23 cellular contexts compared by ENCODE assay signal in genomic region chr1:167524651-167525050, GRCh38. TPM values are rescaled to one million over a fixed set of nuclear protein-coding genes. Genes with fewer than 3 reads are reported as not detected.
DNase-seq lines count a peak whose midpoint lies in the region; ATAC-seq and TF ChIP-seq lines count a peak whose summit lies in the region.
"Had no signal": no experiment of that assay in that cellular context is flagged by ENCODE, and none has a peak within 500 bp of the region (broad histone marks: within the 10 kb centered on the region; RNA-seq: fewer than 3 reads in every experiment).

No MANE protein-coding gene starts in this region.

- no peak overlapping the region for H3K27ac Mint-ChIP-seq in WTC11
- no peak overlapping the region for H3K27ac Mint-ChIP-seq in activated naive CD4-positive, alpha-beta T cell treated with anti-CD3 and anti-CD28 coated beads, Interleukin-2, amount 50 U/mL, for 72 hours
- H3K27ac Mint-ChIP-seq: memory B cell had no signal

- POLR2A ChIA-PET in WTC11 (lab: Charles Lee) = no interaction called here

- peaks cover 2% of the 10 kb centered on the region for H3K4me1 Mint-ChIP-seq in WTC11
- H3K4me1 Mint-ChIP-seq: memory B cell had no signal

- CTCF ChIA-PET in WTC11 (lab: Charles Lee) = interaction anchor here (1.7 kb wide), 1 partner anchor 9 kb away, joined by 8 read pairs; no protein-coding TSS in a partner anchor

- intact Hi-C loops in posterior cingulate gyrus (cut with DNase I) = no loop called here

- no peaks in the 10 kb centered on the region for H3K36me3 Mint-ChIP-seq in WTC11
- H3K36me3 Mint-ChIP-seq in activated naive CD4-positive, alpha-beta T cell treated with anti-CD3 and anti-CD28 coated beads, Interleukin-2, amount 50 U/mL, for 72 hours = no peaks in the 10 kb centered on the region
- H3K36me3 Mint-ChIP-seq: memory B cell had no signal

- peaks cover 5% of the 10 kb centered on the region; the same call in 1 of the 2 replicates for H3K9me3 Mint-ChIP-seq in WTC11
- H3K9me3 Mint-ChIP-seq in activated naive CD4-positive, alpha-beta T cell treated with anti-CD3 and anti-CD28 coated beads, Interleukin-2, amount 50 U/mL, for 72 hours = no peaks in the 10 kb centered on the region

- ATAC-seq in WTC11 = no peak
- no peak for ATAC-seq in HG03159 (IDR thresholded peaks at IDR 0.05; ENCODE audit: unreplicated experiment)
- no peak for ATAC-seq in activated naive CD4-positive, alpha-beta T cell treated with anti-CD3 and anti-CD28 coated beads, Interleukin-2, amount 50 U/mL, for 72 hours
- ATAC-seq in GM18517 (IDR thresholded peaks at IDR 0.05; ENCODE audit: unreplicated experiment) = no peak
- ATAC-seq: heart left ventricle had no signal

- H3K27me3 Mint-ChIP-seq in WTC11 (ENCODE audit: low read depth) = peaks cover 17% of the 10 kb centered on the region

- no peak for TF ChIP-seq CTCF in WTC11 (IDR thresholded peaks at IDR 0.05)

- peak; percentile 51 for DNase-seq in NCI-H146 (lab: John Stamatoyannopoulos, UW)
- no peak for DNase-seq in WTC11 (ENCODE audit: low spot score)
- DNase-seq in inferior parietal cortex (ENCODE audit: extremely low spot score) = peak; percentile 76
- DNase-seq in posterior cingulate gyrus = peak in 8 of 10 donors; percentile 37 to 92 (median 65)
- DNase-seq in H4 (ENCODE audit: low spot score) = no peak
- DNase-seq in activated naive CD4-positive, alpha-beta T cell treated with anti-CD3 and anti-CD28 coated beads, Interleukin-2, amount 50 U/mL, for 72 hours (ENCODE audit: low spot score in 2 of 2) = no peak
- DNase-seq: activated CD4-positive, alpha-beta T cell treated with anti-CD3 and anti-CD28 coated beads, Interleukin-2, amount 50 U/mL, for 1 hour; activated naive CD4-positive, alpha-beta T cell treated with anti-CD3 and anti-CD28 coated beads, Interleukin-2, amount 50 U/mL, for 16 hours; aorta; colonic mucosa; effector memory CD4-positive, alpha-beta T cell; heart left ventricle; MG63; NCI-H1417 treated with DMSO at 0.1 percent for 48 hours; NCI-H446; spleen; T-helper 9 cell; WERI-Rb-1 had no signal

- H3K4me3 Mint-ChIP-seq in WTC11 = no peak overlapping the region
- H3K4me3 Mint-ChIP-seq: memory B cell had no signal

TF ChIP-seq in WTC11, 78 proteins besides CTCF, POLR2A, EP300 and RAD21:
- TF ChIP-seq NFYB (CRISPR knock-in tag; conservative IDR thresholded peaks at IDR 0.05; ENCODE audit: low read depth) (no peak), GABPB1 (CRISPR knock-in tag; IDR thresholded peaks at IDR 0.05) (peak; percentile 98), ZNF232 (CRISPR knock-in tag; IDR thresholded peaks at IDR 0.05) (no peak)
- TF ChIP-seq, protein P1, sequence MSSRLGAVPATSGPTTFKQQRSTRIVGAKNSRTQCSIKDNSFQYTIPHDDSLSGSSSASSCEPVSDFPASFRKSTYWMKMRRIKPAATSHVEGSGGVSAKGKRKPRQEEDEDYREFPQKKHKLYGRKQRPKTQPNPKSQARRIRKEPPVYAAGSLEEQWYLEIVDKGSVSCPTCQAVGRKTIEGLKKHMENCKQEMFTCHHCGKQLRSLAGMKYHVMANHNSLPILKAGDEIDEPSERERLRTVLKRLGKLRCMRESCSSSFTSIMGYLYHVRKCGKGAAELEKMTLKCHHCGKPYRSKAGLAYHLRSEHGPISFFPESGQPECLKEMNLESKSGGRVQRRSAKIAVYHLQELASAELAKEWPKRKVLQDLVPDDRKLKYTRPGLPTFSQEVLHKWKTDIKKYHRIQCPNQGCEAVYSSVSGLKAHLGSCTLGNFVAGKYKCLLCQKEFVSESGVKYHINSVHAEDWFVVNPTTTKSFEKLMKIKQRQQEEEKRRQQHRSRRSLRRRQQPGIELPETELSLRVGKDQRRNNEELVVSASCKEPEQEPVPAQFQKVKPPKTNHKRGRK (CRISPR knock-in tag; IDR thresholded peaks at IDR 0.05; ENCODE audit: borderline replicate concordance) = no peak

RNA-seq across cellular contexts. Expression of gene CD247, which starts 6.3 kb away (rescaled TPM):
- total RNA-seq in WTC11 (2021) = 1.0 to 1.8 TPM (median 1.8 TPM) in 3 replicates
- not detected in 2 replicates for total RNA-seq in H4 (2014; rRNA removed; shearing (Covaris generic))
- total RNA-seq in activated naive CD4-positive, alpha-beta T cell treated with anti-CD3 and anti-CD28 coated beads, Interleukin-2, amount 50 U/mL, for 72 hours = 100 to 1,000 TPM; 118 to 158 TPM
- total RNA-seq: epithelial cell of proximal tubule, renal cortical epithelial cell had no signal

RNA-seq across cellular contexts. Expression of gene CREG1, which starts 28.9 kb away (rescaled TPM):
- total RNA-seq in WTC11 (2021) = 21.0 to 24.7 TPM (median 21.7 TPM) in 3 replicates
- 133 and 160 TPM in 2 replicates for total RNA-seq in H4 (2014; rRNA removed; shearing (Covaris generic))
- total RNA-seq in activated naive CD4-positive, alpha-beta T cell treated with anti-CD3 and anti-CD28 coated beads, Interleukin-2, amount 50 U/mL, for 72 hours = 10 to 100 TPM; 11.7 to 15.1 TPM

Comparison
In these comparisons a context has a peak if more than half of its experiments do, and no peak if none do; other contexts are left out.
1. DNase-seq: peak in NCI-H146 (single experiment), inferior parietal cortex (single experiment) and posterior cingulate gyrus (8 of 10); none in WTC11 (single experiment), H4 (single experiment) and activated naive CD4-positive, alpha-beta T cell treated with anti-CD3 and anti-CD28 coated beads, Interleukin-2, amount 50 U/mL, for 72 hours (0 of 2).
2. RNA of gene CD247, which starts 6.3 kb away (total RNA-seq): 118 to 158 TPM in activated naive CD4-positive, alpha-beta T cell treated with anti-CD3 and anti-CD28 coated beads, Interleukin-2, amount 50 U/mL, for 72 hours; 1.0 to 1.8 TPM in WTC11 and not detected in H4; every median in the first group is over 10 times any median in the second.